9 cellular contexts compared by ENCODE assay signal in the genomic region with DNA sequence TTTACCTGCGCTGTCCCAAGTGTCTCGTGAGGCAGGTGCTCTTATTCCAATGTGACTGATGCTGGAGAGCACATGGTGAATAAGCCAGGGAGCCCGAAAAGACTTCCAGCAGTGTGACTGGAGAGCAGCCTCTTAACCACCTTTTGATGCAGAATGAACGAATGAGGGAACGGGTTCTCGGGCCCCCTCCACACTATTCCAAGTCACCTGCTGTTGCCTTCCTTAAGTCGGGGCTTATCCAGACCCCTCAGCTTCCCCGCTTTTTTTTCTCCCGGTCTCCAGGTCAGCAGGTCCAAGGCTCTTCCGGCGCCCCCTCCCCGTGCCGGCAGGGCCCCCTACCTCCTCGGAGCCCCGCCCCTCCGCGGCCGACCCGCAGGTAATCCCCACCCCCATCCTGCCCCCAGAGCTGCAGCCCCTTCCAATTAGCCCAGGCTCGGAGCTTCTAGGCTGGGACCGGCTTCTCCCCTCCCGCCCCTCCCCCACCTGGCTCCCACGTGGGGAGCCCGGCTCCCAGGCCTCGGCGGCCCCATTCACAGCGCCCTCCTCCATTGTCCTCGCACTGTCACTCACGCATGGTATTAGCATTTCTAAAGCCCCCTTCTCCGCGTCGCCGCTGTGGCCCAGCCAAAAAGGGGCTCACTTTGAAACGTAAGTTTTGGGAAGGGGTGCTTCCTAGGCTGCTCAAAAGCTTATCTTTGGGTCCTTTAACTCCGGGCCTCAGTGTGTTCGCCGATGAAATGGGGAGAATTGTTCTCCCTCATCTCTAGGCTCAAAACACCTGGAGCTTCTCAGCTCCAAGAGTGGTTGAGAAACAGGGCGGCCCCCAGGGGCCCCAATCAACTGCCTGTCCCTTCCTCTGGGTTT. TPM values are rescaled to one million over a fixed set of nuclear protein-coding genes. Genes with fewer than 3 reads are reported as not detected.
DNase-seq lines count a peak whose midpoint lies in the region; ATAC-seq and TF ChIP-seq lines count a peak whose summit lies in the region.
"Had no signal": no experiment of that assay in that cellular context is flagged by ENCODE, and none has a peak within 500 bp of the region (broad histone marks: within the 10 kb centered on the region; RNA-seq: fewer than 3 reads in every experiment).

No MANE protein-coding gene starts in this region.

- peak overlapping the region; percentile 18 for H3K9ac ChIP-seq in NT2/D1 (ENCODE audit: insufficient read length, low read depth)

- DNase-seq in DMS79 (lab: John Stamatoyannopoulos, UW): peak; percentile 3
- peak; percentile 52 for DNase-seq in NT2/D1 (ENCODE audit: low read depth, low spot score)
- DNase-seq in iPS-NIHi11 (ENCODE audit: low spot score): peak; percentile 50
- DNase-seq in NCI-H1048 (lab: John Stamatoyannopoulos, UW): no peak
- no peak for DNase-seq in spleen
- DNase-seq: esophagus squamous epithelium had no signal

- peaks cover 40% of the 10 kb centered on the region for H3K27me3 ChIP-seq in NT2/D1 (ENCODE audit: insufficient read depth, insufficient read length)
- peaks cover 0 to 23% (median 4%) of the 10 kb centered on the region in 7 donors for H3K27me3 ChIP-seq in spleen (replicated peaks in 1 of 7)
- H3K27me3 ChIP-seq: esophagus squamous epithelium had no signal

- no peak overlapping the region for H3K27ac ChIP-seq in spleen
- H3K27ac ChIP-seq: esophagus squamous epithelium had no signal

- WGBS in spleen, 5 donors: 22 to 37% (median 28%) methylated on average over 32 to 38 of the region's 38 CpGs

- no peak for TF ChIP-seq CTCF in spleen (IDR thresholded peaks at IDR 0.05 in 8 of 11, conservative IDR thresholded peaks at IDR 0.05 in 3 of 11)

- peak overlapping the region; percentile 10 for H3K4me3 ChIP-seq in NT2/D1 (ENCODE audit: insufficient read length, low read depth)
- no peak overlapping the region for H3K4me3 ChIP-seq in spleen
- H3K4me3 ChIP-seq: esophagus squamous epithelium had no signal

- H3K4me1 ChIP-seq in NT2/D1 (ENCODE audit: insufficient read depth, insufficient read length) (no peaks in the 10 kb centered on the region), spleen (peaks cover 0 to 6% (median 0%) of the 10 kb centered on the region in 6 donors)

- H3K36me3 ChIP-seq in NT2/D1 (ENCODE audit: insufficient read depth, insufficient read length, low read length) (no peaks in the 10 kb centered on the region), spleen (no peaks in the 10 kb centered on the region)
- H3K36me3 ChIP-seq: esophagus squamous epithelium had no signal

- H3K9me3 ChIP-seq in NT2/D1 (ENCODE audit: insufficient read depth, low read length) (no peaks in the 10 kb centered on the region), spleen (no peaks in the 10 kb centered on the region)
- H3K9me3 ChIP-seq: esophagus squamous epithelium had no signal

- intact Hi-C loops in spleen (cut with DNase I; ENCODE audit: low total_unique reads): loop anchor here (5.0 kb wide), 1 partner anchor 394 kb away; a partner anchor contains a TSS

- no peak for TF ChIP-seq POLR2A in spleen (IDR thresholded peaks at IDR 0.05)

- ATAC-seq in GM21526 (IDR thresholded peaks at IDR 0.05; ENCODE audit: low FRiP score, unreplicated experiment) (peak; percentile 5), HG03097 (IDR thresholded peaks at IDR 0.05; ENCODE audit: low FRiP score, unreplicated experiment) (no peak), HG03354 (IDR thresholded peaks at IDR 0.05; ENCODE audit: poor library complexity, severe bottlenecking, unreplicated experiment) (no peak)

RNA-seq across cellular contexts. Expression of a gene that starts 56.2 kb away (rescaled TPM):
- total RNA-seq in spleen: 10 to 100 TPM; 13.2 to 22.2 (median 15.8) TPM
- 10 to 100 TPM in 1 of 3 donors, 1 to 10 TPM in 2; 8.6 to 10.1 (median 9.1) TPM for polyA plus RNA-seq in spleen

Comparison
In these comparisons a context has a peak if more than half of its experiments do, and no peak if none do; other contexts are left out.
1. DNase-seq: peak in DMS79 (single experiment), NT2/D1 (single experiment) and iPS-NIHi11 (single experiment); none in NCI-H1048 (single experiment) and spleen (single experiment).